11 cellular contexts compared by ENCODE assay signal in genomic region chr14:75041613-75042012, GRCh38.
DNase-seq lines count a peak whose midpoint lies in the region; ATAC-seq and TF ChIP-seq lines count a peak whose summit lies in the region.
"Had no signal": no experiment of that assay in that cellular context is flagged by ENCODE, and none has a peak within 500 bp of the region (broad histone marks: within the 10 kb centered on the region; RNA-seq: fewer than 3 reads in every experiment).

No MANE protein-coding gene starts in this region.

- H3K4me1 ChIP-seq in RWPE2 (ENCODE audit: insufficient read depth, poor library complexity, severe bottlenecking), result peaks cover 20% of the 10 kb centered on the region

- DNase-seq in ACHN (peak; percentile 69), RWPE2 (ENCODE audit: low spot score) (no peak), kidney glomerular epithelial cell (lab: John Stamatoyannopoulos, UW) (peak; percentile 34), T-helper 2 cell (no peak)
- no peak for DNase-seq in stimulated activated CD4-positive, alpha-beta T cell treated with anti-CD3 and anti-CD28 coated beads, Interleukin-4, amount 100 ng/mL, for 4 hours
- DNase-seq: adrenal gland; KG1; stimulated activated CD4-positive, alpha-beta T cell treated with anti-CD3 and anti-CD28 coated beads, Interleukin-2, amount 100 ng/mL, for 48 hours; stimulated activated naive B cell treated with anti-CD40 and anti-IgM and Interleukin-4, amounts not matched to agents 10 μg/mL and 1 μg/mL and 100 μg/mL, for 72 hours had no signal

- peak overlapping the region; percentile 57 for H3K27ac ChIP-seq in RWPE2 (ENCODE audit: poor library complexity, severe bottlenecking)
- H3K27ac ChIP-seq: adrenal gland had no signal

- TF ChIP-seq CTCF in RWPE2 (IDR thresholded peaks at IDR 0.05; ENCODE audit: poor library complexity, severe bottlenecking), result no peak

- ATAC-seq in RWPE2 (ENCODE audit: low read depth) (peak; percentile 81), HG02973 (IDR thresholded peaks at IDR 0.05; ENCODE audit: unreplicated experiment) (no peak)
- ATAC-seq: stimulated activated naive B cell treated with anti-CD40 and anti-IgM and Interleukin-4, amounts not matched to agents 10 μg/mL and 1 μg/mL and 100 μg/mL, for 72 hours; WTC11 had no signal

- H3K9me3 ChIP-seq in RWPE2 (ENCODE audit: severe bottlenecking), result no peaks in the 10 kb centered on the region
- H3K9me3 ChIP-seq: adrenal gland had no signal

- no peak overlapping the region for H3K4me3 ChIP-seq in RWPE2 (ENCODE audit: severe bottlenecking)
- H3K4me3 ChIP-seq: adrenal gland had no signal

- in situ Hi-C loops in ACHN (cut with HindIII; ENCODE audit: low pct_ligation_motif_present, low pct_unique_long_range_greater_than_20kb, low sequenced_read_pairs), result no loop called here

- H3K36me3 ChIP-seq in RWPE2 (ENCODE audit: low read depth), result peaks cover 51% of the 10 kb centered on the region

- H3K27me3 ChIP-seq in RWPE2 (ENCODE audit: insufficient read depth, poor library complexity, severe bottlenecking), result no peaks in the 10 kb centered on the region
- H3K27me3 ChIP-seq: adrenal gland had no signal

Comparison
In these comparisons a context has a peak if more than half of its experiments do, and no peak if none do; other contexts are left out.
1. DNase-seq: peak in ACHN (single experiment) and kidney glomerular epithelial cell (single experiment); none in RWPE2 (single experiment), T-helper 2 cell (0 of 5) and stimulated activated CD4-positive, alpha-beta T cell treated with anti-CD3 and anti-CD28 coated beads, Interleukin-4, amount 100 ng/mL, for 4 hours (0 of 2).